Comparison of ENCODE assay signal across 1 cellular context in genomic region chr9:94991961-94992907, GRCh38.
A peak's percentile ranks its signal among the peaks of the same experiment; 100 is the strongest.
TF ChIP-seq lines count a peak whose summit lies in the region.

No MANE protein-coding gene starts in this region.

TF ChIP-seq in HepG2, 621 proteins besides CTCF, POLR2A, EP300 and RAD21 (continued from another document and continues in another):
- TF ChIP-seq ZNF235 (CRISPR knock-in tag; IDR thresholded peaks at IDR 0.05; ENCODE audit: borderline replicate concordance): no peak
- 0 out of 2 replicates have a peak, but pooled peaks have one; percentile 29 for TF ChIP-seq MXD1 (CRISPR knock-in tag; IDR thresholded peaks at IDR 0.05)
- TF ChIP-seq NFIB (CRISPR knock-in tag; IDR thresholded peaks at IDR 0.05; ENCODE audit: borderline replicate concordance): no peak
- no peak for TF ChIP-seq RFX3 (CRISPR knock-in tag; IDR thresholded peaks at IDR 0.05)
- no peak for TF ChIP-seq RNF2 (conservative IDR thresholded peaks at IDR 0.05; ENCODE audit: low read depth)
- no peak for TF ChIP-seq DZIP1 (CRISPR knock-in tag; IDR thresholded peaks at IDR 0.05)
- peak; percentile 33; the same call in 1 of the 3 replicates for TF ChIP-seq MXI1 (IDR thresholded peaks at IDR 0.05; ENCODE audit: borderline replicate concordance, low read depth, low read length)
- TF ChIP-seq HMGA1 (CRISPR knock-in tag; conservative IDR thresholded peaks at IDR 0.05): no peak
- no peak for TF ChIP-seq NAIF1 (CRISPR knock-in tag; IDR thresholded peaks at IDR 0.05; ENCODE audit: borderline replicate concordance)
- TF ChIP-seq ZNF850 (CRISPR knock-in tag; conservative IDR thresholded peaks at IDR 0.05): no peak
- TF ChIP-seq ZNF484 (CRISPR knock-in tag; IDR thresholded peaks at IDR 0.05; ENCODE audit: borderline replicate concordance, low read depth): no peak
- TF ChIP-seq ZNF468 (CRISPR knock-in tag; IDR thresholded peaks at IDR 0.05): no peak
- TF ChIP-seq REL (CRISPR knock-in tag; conservative IDR thresholded peaks at IDR 0.05): no peak
- TF ChIP-seq E2F1 (CRISPR knock-in tag; IDR thresholded peaks at IDR 0.05): no peak
- no peak for TF ChIP-seq ZNF773 (CRISPR knock-in tag; IDR thresholded peaks at IDR 0.05; ENCODE audit: borderline replicate concordance)
- peak; percentile 84 for TF ChIP-seq ZNF646 (CRISPR knock-in tag; IDR thresholded peaks at IDR 0.05)
- no peak for TF ChIP-seq STAT6 (CRISPR knock-in tag; IDR thresholded peaks at IDR 0.05; ENCODE audit: borderline replicate concordance)
- no peak; the same call in 1 of the 2 replicates for TF ChIP-seq ZNF274 (CRISPR knock-in tag; IDR thresholded peaks at IDR 0.05)
- TF ChIP-seq ZBTB25 (CRISPR knock-in tag; IDR thresholded peaks at IDR 0.05): no peak; the same call in 1 of the 2 replicates
- TF ChIP-seq CERS6 (CRISPR knock-in tag; IDR thresholded peaks at IDR 0.05): no peak
- TF ChIP-seq SCMH1 (CRISPR knock-in tag; IDR thresholded peaks at IDR 0.05; ENCODE audit: borderline replicate concordance): no peak
- peak; percentile 86; the same call in 1 of the 2 replicates for TF ChIP-seq ZNF605 (CRISPR knock-in tag; IDR thresholded peaks at IDR 0.05)
- no peak for TF ChIP-seq ATF5 (CRISPR knock-in tag; IDR thresholded peaks at IDR 0.05; ENCODE audit: low read depth)
- TF ChIP-seq CREBL2 (CRISPR knock-in tag; IDR thresholded peaks at IDR 0.05; ENCODE audit: borderline replicate concordance): no peak
- TF ChIP-seq STAT5B (CRISPR knock-in tag; IDR thresholded peaks at IDR 0.05): no peak
- TF ChIP-seq ZNF781 (CRISPR knock-in tag; IDR thresholded peaks at IDR 0.05; ENCODE audit: borderline replicate concordance, not compliant biosample characterization): peak; percentile 54
- no peak for TF ChIP-seq TEF (CRISPR knock-in tag; IDR thresholded peaks at IDR 0.05)
- TF ChIP-seq MBNL3 (CRISPR knock-in tag; conservative IDR thresholded peaks at IDR 0.05): no peak
- TF ChIP-seq MEF2D (CRISPR knock-in tag; IDR thresholded peaks at IDR 0.05): no peak; the same call in 1 of the 2 replicates
- no peak; the same call in 1 of the 2 replicates for TF ChIP-seq HBP1 (CRISPR knock-in tag; IDR thresholded peaks at IDR 0.05; ENCODE audit: low read depth)
- peak; percentile 62; the same call in 1 of the 2 replicates for TF ChIP-seq PRDM10 (CRISPR knock-in tag; IDR thresholded peaks at IDR 0.05; ENCODE audit: low read depth)
